ENCODE assay signal across 27 cellular contexts in genomic region chr19:17435218-17435617, GRCh38. TPM values are rescaled to one million over a fixed set of nuclear protein-coding genes. Genes with fewer than 3 reads are reported as not detected.
DNase-seq lines count a peak whose midpoint lies in the region; ATAC-seq and TF ChIP-seq lines count a peak whose summit lies in the region.
"Had no signal": no experiment of that assay in that cellular context is flagged by ENCODE, and none has a peak within 500 bp of the region (broad histone marks: within the 10 kb centered on the region; RNA-seq: fewer than 3 reads in every experiment).

No MANE protein-coding gene starts in this region.

- H3K4ac ChIP-seq in neuronal stem cell (ENCODE audit: low read length), result no peak overlapping the region

- H3K18ac ChIP-seq in neuronal stem cell (ENCODE audit: low read length), result no peak overlapping the region

- in situ Hi-C loops in GM13977 (cut with MboI; ENCODE audit: low pct_unique_long_range_greater_than_20kb, low sequenced_read_pairs, unreplicated experiment), result no loop called here

- no peaks in the 10 kb centered on the region for H3K79me2 ChIP-seq in MM.1S (ENCODE audit: low read length)

- no peak overlapping the region for H2BK5ac ChIP-seq in neuronal stem cell (ENCODE audit: low read length)

- H3K4me1 ChIP-seq in MM.1S (ENCODE audit: low read length) (no peaks in the 10 kb centered on the region), neuronal stem cell (ENCODE audit: control insufficient read depth in 2 of 2, insufficient read depth in 1 of 2, low read depth in 1 of 2, low read length in 2 of 2) (no peaks in the 10 kb centered on the region)
- H3K4me1 ChIP-seq: BE2C, BLaER1 had no signal

- TF ChIP-seq CTCF in MM.1S (IDR thresholded peaks at IDR 0.05; ENCODE audit: low read length), result no peak
- no peak for TF ChIP-seq CTCF in GM13977 (IDR thresholded peaks at IDR 0.05; ENCODE audit: extremely low read depth, insufficient read depth, missing control alignments)

- H3K36me3 ChIP-seq in MM.1S (replicated peaks; ENCODE audit: insufficient read depth, low read length) (no peaks in the 10 kb centered on the region), neuronal stem cell (replicated peaks in 1 of 2; ENCODE audit: control insufficient read depth in 2 of 2, insufficient read depth in 2 of 2, low read length in 2 of 2) (peaks cover 0 to 3% of the 10 kb centered on the region in 2 donors)
- H3K36me3 ChIP-seq: BE2C had no signal

- DNase-seq in MM.1S (peak; percentile 26), left lobe of liver (ENCODE audit: low spot score) (no peak), neuronal stem cell (ENCODE audit: low spot score) (no peak), GM13977 (ENCODE audit: low spot score) (no peak), cardiac septum (ENCODE audit: low spot score) (no peak)
- DNase-seq: 8988T; ACHN; BE2C; C1 segment of cervical spinal cord; CD4-positive, alpha-beta memory T cell; CD4-positive, CD25-positive, alpha-beta regulatory T cell; CD8-positive, alpha-beta memory T cell; COR-L47; DMS 273 treated with DMSO at 0.1 percent for 48 hours; DMS153; DMS53; DMS79; DND-41; EL; GDM1 had no signal

- H3K4me3 ChIP-seq in MM.1S (ENCODE audit: low read length) (no peak overlapping the region; the same call in 1 of the 2 replicates), neuronal stem cell (ENCODE audit: low read length in 2 of 2) (no peak overlapping the region)
- H3K4me3 ChIP-seq: BLaER1, GM12878 had no signal

- peaks cover 3% of the 10 kb centered on the region for H3K79me1 ChIP-seq in neuronal stem cell (ENCODE audit: low read depth, low read length)

- H3F3A ChIP-seq in MM.1S (ENCODE audit: insufficient read depth, low read length), result no peaks in the 10 kb centered on the region

- H4K8ac ChIP-seq in neuronal stem cell (ENCODE audit: low read depth, low read length), result no peak overlapping the region

- H2AFZ ChIP-seq in MM.1S (ENCODE audit: low read length) (peak overlapping the region; percentile 7; the same call in 1 of the 2 replicates), neuronal stem cell (ENCODE audit: low read length) (no peak overlapping the region)

- peak; percentile 37 for ATAC-seq in left lobe of liver
- ATAC-seq: GM12878 had no signal

- no peaks in the 10 kb centered on the region for H4K20me1 ChIP-seq in MM.1S (ENCODE audit: insufficient read depth, low read length)
- H4K20me1 ChIP-seq: BLaER1 had no signal

- H2BK12ac ChIP-seq in neuronal stem cell (ENCODE audit: low read length), result no peak overlapping the region

- H2AK5ac ChIP-seq in neuronal stem cell (ENCODE audit: low read depth, low read length), result no peak overlapping the region

- H2BK120ac ChIP-seq in neuronal stem cell (ENCODE audit: low read depth, low read length), result no peak overlapping the region

- H3K14ac ChIP-seq in neuronal stem cell (ENCODE audit: low read length), result no peak overlapping the region

- H3K4me2 ChIP-seq in MM.1S (ENCODE audit: low read depth, low read length) (peak overlapping the region; percentile 46; the same call in 1 of the 2 replicates), neuronal stem cell (ENCODE audit: insufficient read depth, low read length, poor library complexity, severe bottlenecking) (no peak overlapping the region)
- H3K4me2 ChIP-seq: BLaER1 had no signal

- no peak overlapping the region for H2BK15ac ChIP-seq in neuronal stem cell (ENCODE audit: low read length)

- H3K27ac ChIP-seq in MM.1S (ENCODE audit: low read length) (no peak overlapping the region), neuronal stem cell (replicated peaks; ENCODE audit: low read length) (no peak overlapping the region)
- H3K27ac ChIP-seq: BLaER1 had no signal

- H3K9ac ChIP-seq in MM.1S (ENCODE audit: low read length), result no peak overlapping the region
- no peak overlapping the region for H3K9ac ChIP-seq in neuronal stem cell (ENCODE audit: low read depth, low read length, poor library complexity)
- H3K9ac ChIP-seq: BLaER1 had no signal

- H3K23ac ChIP-seq in neuronal stem cell (ENCODE audit: low read depth, low read length, poor library complexity), result peak overlapping the region; percentile 51

- intact Hi-C loops in cardiac septum (cut with DNase I), result no loop called here

- H3K27me3 ChIP-seq in MM.1S (replicated peaks; ENCODE audit: insufficient read depth, low read length), result peaks cover 48% of the 10 kb centered on the region
- no peaks in the 10 kb centered on the region for H3K27me3 ChIP-seq in neuronal stem cell (ENCODE audit: control insufficient read depth in 3 of 3, insufficient read depth in 3 of 3, low read depth in 1 of 3, low read length in 3 of 3)
- H3K27me3 ChIP-seq: BLaER1 had no signal

- no CpG with 5 or more reads among the region's 7 CpGs for WGBS in neuronal stem cell (ENCODE audit: extremely low coverage in 2 of 2, insufficient read length in 2 of 2, insufficient replicate concordance in 1 of 2), 2 donors

- H4K91ac ChIP-seq in neuronal stem cell (ENCODE audit: low read depth, low read length, poor library complexity), result no peak overlapping the region

- H3K9me3 ChIP-seq in MM.1S (replicated peaks; ENCODE audit: insufficient read depth, low read length) (no peaks in the 10 kb centered on the region), neuronal stem cell (replicated peaks in 1 of 2; ENCODE audit: control insufficient read depth in 2 of 2, insufficient read depth in 1 of 2, low read depth in 1 of 2, low read length in 2 of 2) (peaks cover 0 to 3% of the 10 kb centered on the region in 2 donors)
- H3K9me3 ChIP-seq: BE2C had no signal

- H3K9me2 ChIP-seq in MM.1S (replicated peaks; ENCODE audit: insufficient read depth, low read length), result no peaks in the 10 kb centered on the region

RNA-seq across cellular contexts. Expression of gene TMEM221, which starts 13.2 kb away (rescaled TPM):
- 0.15 TPM for total RNA-seq in left lobe of liver
- 2.0 TPM for polyA plus RNA-seq in neuronal stem cell (2013, experiment 1 of 2)
- polyA plus RNA-seq in neuronal stem cell (2013, experiment 2 of 2), result 1.6 TPM
- not detected for total RNA-seq in cardiac septum
- total RNA-seq: A673; CD4-positive, alpha-beta memory T cell; CD4-positive, CD25-positive, alpha-beta regulatory T cell; CD8-positive, alpha-beta memory T cell; Daoy; GM12878 had no signal
- polyA plus RNA-seq: CD14-positive monocyte; CD8-positive, alpha-beta memory T cell had no signal

RNA-seq across cellular contexts. Expression of gene MVB12A, which starts 15.4 kb away (rescaled TPM):
- total RNA-seq in left lobe of liver (22.6 TPM), cardiac septum (14.3 TPM)
- polyA plus RNA-seq in neuronal stem cell (2013, experiment 1 of 2), result 42.9 TPM
- polyA plus RNA-seq in neuronal stem cell (2013, experiment 2 of 2), result 42.4 TPM

RNA-seq across cellular contexts. Expression of gene NXNL1, which starts 25.5 kb away (rescaled TPM):
- not detected for total RNA-seq in left lobe of liver
- not detected for polyA plus RNA-seq in neuronal stem cell (2013, experiment 1 of 2)
- not detected for polyA plus RNA-seq in neuronal stem cell (2013, experiment 2 of 2)
- 0.59 TPM for total RNA-seq in cardiac septum
- total RNA-seq: A673; CD4-positive, alpha-beta memory T cell; CD4-positive, CD25-positive, alpha-beta regulatory T cell; CD8-positive, alpha-beta memory T cell; Daoy; G401; GM12878 had no signal
- polyA plus RNA-seq: AG04450; CD14-positive monocyte; CD4-positive, alpha-beta memory T cell; CD4-positive, CD25-positive, alpha-beta regulatory T cell; CD8-positive, alpha-beta memory T cell; GM12878 had no signal

RNA-seq across cellular contexts. Expression of gene BST2, which starts 29.8 kb away (rescaled TPM):
- total RNA-seq in left lobe of liver, result 103 TPM
- 32.5 TPM for polyA plus RNA-seq in neuronal stem cell (2013, experiment 1 of 2)
- polyA plus RNA-seq in neuronal stem cell (2013, experiment 2 of 2), result 30.5 TPM
- total RNA-seq in cardiac septum, result 29.8 TPM

RNA-seq across cellular contexts. Expression of gene SLC27A1, which starts 35.1 kb away (rescaled TPM):
- 7.0 TPM for total RNA-seq in left lobe of liver
- 10.0 TPM for polyA plus RNA-seq in neuronal stem cell (2013, experiment 1 of 2)
- polyA plus RNA-seq in neuronal stem cell (2013, experiment 2 of 2), result 9.8 TPM
- total RNA-seq in cardiac septum, result 35.9 TPM
